Comparison of ENCODE assay signal across 8 cellular contexts in genomic region chr19:55386515-55386947, GRCh38. TPM values are rescaled to one million over a fixed set of nuclear protein-coding genes. Genes with fewer than 3 reads are reported as not detected.
DNase-seq lines count a peak whose midpoint lies in the region; ATAC-seq and TF ChIP-seq lines count a peak whose summit lies in the region.

No MANE protein-coding gene starts in this region.

- DNase-seq in activated CD8-positive, alpha-beta T cell treated with anti-CD3 and anti-CD28 coated beads for 36 hours: no peak
- no peak for DNase-seq in iPS DF 6.9 (ENCODE audit: low read depth, low spot score)
- peak; percentile 83 for DNase-seq in spleen
- DNase-seq in foreskin melanocyte: no peak
- no peak for DNase-seq in superior temporal gyrus (ENCODE audit: extremely low spot score)
- no peak for DNase-seq in NCI-H1436 treated with DMSO at 0.1 percent for 48 hours (lab: John Stamatoyannopoulos, UW)

- TF ChIP-seq POLR2A in spleen (IDR thresholded peaks at IDR 0.05): no peak

- H3K4me3 ChIP-seq in HUES48 (ENCODE audit: low read depth, low read length): peak overlapping the region; percentile 94
- H3K4me3 ChIP-seq in iPS DF 6.9 (ENCODE audit: low read length): peak overlapping the region; percentile 82
- peak overlapping the region; percentile 74 to 96 (median 90) for H3K4me3 ChIP-seq in spleen

- H3K27ac Mint-ChIP-seq in activated CD8-positive, alpha-beta T cell treated with anti-CD3 and anti-CD28 coated beads for 36 hours: peak overlapping the region; percentile 99

- H3K27ac ChIP-seq in HUES48 (ENCODE audit: low read depth, low read length) (peak overlapping the region; percentile 78), iPS DF 6.9 (ENCODE audit: low read length) (no peak overlapping the region), spleen (peak overlapping the region; percentile 88 to 96 (median 93))

- peak overlapping the region; percentile 85 for H3K9ac ChIP-seq in HUES48 (ENCODE audit: low read depth, low read length)

- H3K4me1 ChIP-seq in HUES48 (ENCODE audit: control insufficient read depth, insufficient read depth, low read length) (peaks cover 34% of the 10 kb centered on the region), iPS DF 6.9 (ENCODE audit: control insufficient read depth, insufficient read depth, low read length) (peaks cover 9% of the 10 kb centered on the region), spleen (peaks cover 43 to 80% (median 62%) of the 10 kb centered on the region in 6 donors)

- CTCF ChIA-PET in activated CD8-positive, alpha-beta T cell treated with anti-CD3 and anti-CD28 coated beads for 36 hours (lab: Charles Lee): interaction anchor here (1.7 kb wide), 1 partner anchor 85 kb away, joined by 5 read pairs; no protein-coding TSS in a partner anchor

- no peaks in the 10 kb centered on the region for H3K9me3 Mint-ChIP-seq in activated CD8-positive, alpha-beta T cell treated with anti-CD3 and anti-CD28 coated beads for 36 hours

- peaks cover 53% of the 10 kb centered on the region for H3K4me1 Mint-ChIP-seq in activated CD8-positive, alpha-beta T cell treated with anti-CD3 and anti-CD28 coated beads for 36 hours (ENCODE audit: low read depth)

- ATAC-seq in activated CD8-positive, alpha-beta T cell treated with anti-CD3 and anti-CD28 coated beads for 36 hours: no peak
- no peak for ATAC-seq in GM18868 (IDR thresholded peaks at IDR 0.05; ENCODE audit: unreplicated experiment)

- H3K36me3 Mint-ChIP-seq in activated CD8-positive, alpha-beta T cell treated with anti-CD3 and anti-CD28 coated beads for 36 hours (ENCODE audit: low read depth): peaks cover 57% of the 10 kb centered on the region

- no peak for TF ChIP-seq CTCF in activated CD8-positive, alpha-beta T cell treated with anti-CD3 and anti-CD28 coated beads for 36 hours (IDR thresholded peaks at IDR 0.05)
- no peak for TF ChIP-seq CTCF in spleen (IDR thresholded peaks at IDR 0.05 in 8 of 11, conservative IDR thresholded peaks at IDR 0.05 in 3 of 11)

- H3K27me3 Mint-ChIP-seq in activated CD8-positive, alpha-beta T cell treated with anti-CD3 and anti-CD28 coated beads for 36 hours: no peaks in the 10 kb centered on the region

- H3K9me3 ChIP-seq in HUES48 (ENCODE audit: control insufficient read depth, insufficient read depth, low read length): no peaks in the 10 kb centered on the region
- no peaks in the 10 kb centered on the region for H3K9me3 ChIP-seq in iPS DF 6.9 (ENCODE audit: control insufficient read depth, insufficient read depth, low read length)
- H3K9me3 ChIP-seq in spleen: no peaks in the 10 kb centered on the region

- no CpG with 5 or more reads among the region's 31 CpGs for WGBS in iPS DF 6.9 (ENCODE audit: insufficient coverage, insufficient read length)
- 1 to 4% (median 1%) methylated on average over 19 to 31 of the region's 31 CpGs for WGBS in spleen, 5 donors

- peak overlapping the region; percentile 99 for H3K4me3 Mint-ChIP-seq in activated CD8-positive, alpha-beta T cell treated with anti-CD3 and anti-CD28 coated beads for 36 hours

- POLR2A ChIA-PET in activated CD8-positive, alpha-beta T cell treated with anti-CD3 and anti-CD28 coated beads for 36 hours (lab: Charles Lee): interaction anchor here (0.5 to 10.2 kb wide), 11 partner anchors 8 to 133 kb away, joined by 3 to 217 read pairs (median 4); partner anchors contain the start of genes HSPBP1, UBE2S and ZNF628

- no peaks in the 10 kb centered on the region; the same call in 1 of the 2 replicates for H3K27me3 ChIP-seq in HUES48 (ENCODE audit: control insufficient read depth, insufficient read depth, low read length)
- H3K27me3 ChIP-seq in iPS DF 6.9 (ENCODE audit: control insufficient read depth, insufficient read depth, low read length): no peaks in the 10 kb centered on the region
- H3K27me3 ChIP-seq in spleen (replicated peaks in 1 of 7): no peaks in the 10 kb centered on the region

- H3K36me3 ChIP-seq in HUES48 (ENCODE audit: control insufficient read depth, insufficient read depth, low read length): peaks cover 39% of the 10 kb centered on the region
- peaks cover 26% of the 10 kb centered on the region for H3K36me3 ChIP-seq in iPS DF 6.9 (ENCODE audit: control insufficient read depth, insufficient read depth, low read length)
- peaks cover 4 to 51% (median 43%) of the 10 kb centered on the region in 6 donors for H3K36me3 ChIP-seq in spleen

- intact Hi-C loops in activated CD8-positive, alpha-beta T cell treated with anti-CD3 and anti-CD28 coated beads for 36 hours (cut with micrococcal nuclease): loop anchor here (5.0 kb wide), 1 partner anchor 129 kb away; the partner anchor contains the start of gene PPP6R1
- intact Hi-C loops in spleen (cut with DNase I; ENCODE audit: low total_unique reads): no loop called here

RNA-seq across cellular contexts. Expression of gene RPL28, which starts 0.8 kb away (rescaled TPM):
- 1,000 to 10,000 TPM; 3,001 to 3,058 TPM for total RNA-seq in activated CD8-positive, alpha-beta T cell treated with anti-CD3 and anti-CD28 coated beads for 36 hours
- 1,000 to 10,000 TPM in 5 of 7 donors, 100 to 1,000 TPM in 2; 581 to 2,029 (median 1,447) TPM for total RNA-seq in spleen
- 1,000 to 10,000 TPM; 3,566 to 4,833 (median 4,082) TPM for polyA plus RNA-seq in spleen

RNA-seq across cellular contexts. Expression of gene TMEM238, which starts 2.4 kb away (rescaled TPM):
- 10 to 100 TPM in 1 of 2 experiments, 1 to 10 TPM in 1; 9.4 to 10.6 TPM for total RNA-seq in activated CD8-positive, alpha-beta T cell treated with anti-CD3 and anti-CD28 coated beads for 36 hours
- total RNA-seq in spleen: 1 to 10 TPM; 3.7 to 8.8 (median 5.0) TPM
- under 1 TPM in 2 of 3 donors, not detected in 1; 0.17 to 0.32 TPM for polyA plus RNA-seq in spleen

RNA-seq across cellular contexts. Expression of gene TMEM190, which starts 9.9 kb away (rescaled TPM):
- total RNA-seq in activated CD8-positive, alpha-beta T cell treated with anti-CD3 and anti-CD28 coated beads for 36 hours: not detected
- not detected for total RNA-seq in spleen
- under 1 TPM in 1 of 3 donors, not detected in 2; 0.20 TPM for polyA plus RNA-seq in spleen

RNA-seq across cellular contexts. Expression of gene IL11, which starts 16.3 kb away (rescaled TPM):
- under 1 TPM in 1 of 2 experiments, not detected in 1; 0.18 TPM for total RNA-seq in activated CD8-positive, alpha-beta T cell treated with anti-CD3 and anti-CD28 coated beads for 36 hours
- under 1 TPM in 1 of 7 donors, not detected in 6; 0.23 TPM for total RNA-seq in spleen
- polyA plus RNA-seq in spleen: under 1 TPM in 2 of 3 donors, not detected in 1; 0.04 to 0.06 TPM

RNA-seq across cellular contexts. Expression of gene UBE2S, which starts 21.1 kb away (rescaled TPM):
- 100 to 1,000 TPM; 229 to 241 TPM for total RNA-seq in activated CD8-positive, alpha-beta T cell treated with anti-CD3 and anti-CD28 coated beads for 36 hours
- total RNA-seq in spleen: 10 to 100 TPM; 14.4 to 40.8 (median 23.8) TPM
- polyA plus RNA-seq in spleen: 10 to 100 TPM in 2 of 3 donors, 1 to 10 TPM in 1; 4.9 to 18.7 (median 11.8) TPM
